19 cellular contexts compared by ENCODE assay signal in the genomic region with DNA sequence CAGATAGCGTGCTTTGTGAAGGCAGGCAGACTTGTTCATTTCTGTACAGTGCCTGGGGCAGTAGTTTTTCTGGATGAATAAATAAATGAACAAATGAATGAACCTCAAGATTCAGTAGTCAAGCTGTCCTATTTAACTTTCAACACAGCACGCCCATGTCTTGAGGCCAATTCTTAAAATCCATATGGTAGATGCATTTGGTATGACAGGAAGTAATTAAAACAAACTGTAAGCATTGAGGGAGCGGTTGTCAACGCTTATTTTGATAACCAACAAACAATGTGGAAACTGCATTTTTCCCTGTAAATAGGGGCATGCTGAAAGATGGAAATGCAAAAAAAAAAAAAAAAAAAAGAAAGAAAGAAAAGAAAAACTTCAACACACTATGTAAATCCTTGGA.
"Had no signal": no experiment of that assay in that cellular context is flagged by ENCODE, and none has a peak within 500 bp of the region (broad histone marks: within the 10 kb centered on the region; RNA-seq: fewer than 3 reads in every experiment).

No MANE protein-coding gene starts in this region.

- H3K4me3 Mint-ChIP-seq: activated B cell treated with CpG ODN at 0.5 μM for 24 hours; activated CD8-positive, alpha-beta T cell treated with anti-CD3 and anti-CD28 coated beads for 36 hours had no signal

- H3K9me3 ChIP-seq: body of pancreas, prostate gland, right lobe of liver had no signal

- H3K27me3 ChIP-seq: body of pancreas, right lobe of liver had no signal

- H3K4me1 ChIP-seq: prostate gland, right lobe of liver had no signal

- H3K27ac ChIP-seq: body of pancreas, prostate gland, right lobe of liver had no signal

- H3K4me3 ChIP-seq: body of pancreas, prostate gland, right lobe of liver had no signal

- DNase-seq: activated B cell treated with CpG ODN at 0.5 μM for 24 hours; activated CD4-positive, alpha-beta T cell treated with anti-CD3 and anti-CD28 coated beads for 48 hours; activated CD8-positive, alpha-beta T cell treated with anti-CD3 and anti-CD28 coated beads for 36 hours; activated gamma-delta T cell; activated T-cell treated with anti-CD3 and anti-CD28 coated beads, Interleukin-2, amount 50 U/mL, for 48 hours; amniotic stem cell; body of pancreas; cortex of kidney; effector CD8-positive, alpha-beta T cell; left ventricle myocardium superior; mesendoderm; right lobe of liver; stimulated activated CD4-positive, alpha-beta T cell treated with anti-CD3 and anti-CD28 coated beads, Interleukin-12 subunit alpha, Interleukin-12 subunit beta, amount 100 ng/mL, for 4 hours; SW 1271 had no signal

- H3K36me3 Mint-ChIP-seq: stimulated activated effector memory CD8-positive, alpha-beta T cell treated with anti-CD3 and anti-CD28 coated beads, Interleukin-12 subunit alpha, Interleukin-12 subunit beta, amount 100 ng/mL, for 72 hours had no signal

- H3K9me3 Mint-ChIP-seq: activated B cell treated with CpG ODN at 0.5 μM for 24 hours; activated CD8-positive, alpha-beta T cell treated with anti-CD3 and anti-CD28 coated beads for 36 hours; activated naive CD4-positive, alpha-beta T cell treated with anti-CD3 and anti-CD28 coated beads, Interleukin-2, amount 50 U/mL, for 72 hours; central memory CD8-positive, alpha-beta T cell; stimulated activated effector memory CD8-positive, alpha-beta T cell treated with anti-CD3 and anti-CD28 coated beads, Interleukin-12 subunit alpha, Interleukin-12 subunit beta, amount 100 ng/mL, for 72 hours; T-helper 2 cell treated with Interferon-gamma antibody and Interleukin-4, amounts not matched to agents 5 μg/mL and 100 μg/mL, for 36 hours had no signal

- H3K27ac Mint-ChIP-seq: activated B cell treated with CpG ODN at 0.5 μM for 24 hours; activated CD8-positive, alpha-beta T cell treated with anti-CD3 and anti-CD28 coated beads for 36 hours; activated naive CD4-positive, alpha-beta T cell treated with anti-CD3 and anti-CD28 coated beads, Interleukin-2, amount 50 U/mL, for 72 hours; stimulated activated effector memory CD8-positive, alpha-beta T cell treated with anti-CD3 and anti-CD28 coated beads, Interleukin-12 subunit alpha, Interleukin-12 subunit beta, amount 100 ng/mL, for 72 hours; T-helper 2 cell treated with Interferon-gamma antibody and Interleukin-4, amounts not matched to agents 5 μg/mL and 100 μg/mL, for 36 hours had no signal

- H3K36me3 ChIP-seq: prostate gland, right lobe of liver had no signal

- ATAC-seq: activated CD8-positive, alpha-beta T cell treated with anti-CD3 and anti-CD28 coated beads for 36 hours; activated naive CD4-positive, alpha-beta T cell treated with anti-CD3 and anti-CD28 coated beads, Interleukin-2, amount 50 U/mL, for 72 hours; stimulated activated effector memory CD8-positive, alpha-beta T cell treated with anti-CD3 and anti-CD28 coated beads, Interleukin-12 subunit alpha, Interleukin-12 subunit beta, amount 100 ng/mL, for 72 hours had no signal
